1 cellular context compared by ENCODE assay signal in the genomic region with DNA sequence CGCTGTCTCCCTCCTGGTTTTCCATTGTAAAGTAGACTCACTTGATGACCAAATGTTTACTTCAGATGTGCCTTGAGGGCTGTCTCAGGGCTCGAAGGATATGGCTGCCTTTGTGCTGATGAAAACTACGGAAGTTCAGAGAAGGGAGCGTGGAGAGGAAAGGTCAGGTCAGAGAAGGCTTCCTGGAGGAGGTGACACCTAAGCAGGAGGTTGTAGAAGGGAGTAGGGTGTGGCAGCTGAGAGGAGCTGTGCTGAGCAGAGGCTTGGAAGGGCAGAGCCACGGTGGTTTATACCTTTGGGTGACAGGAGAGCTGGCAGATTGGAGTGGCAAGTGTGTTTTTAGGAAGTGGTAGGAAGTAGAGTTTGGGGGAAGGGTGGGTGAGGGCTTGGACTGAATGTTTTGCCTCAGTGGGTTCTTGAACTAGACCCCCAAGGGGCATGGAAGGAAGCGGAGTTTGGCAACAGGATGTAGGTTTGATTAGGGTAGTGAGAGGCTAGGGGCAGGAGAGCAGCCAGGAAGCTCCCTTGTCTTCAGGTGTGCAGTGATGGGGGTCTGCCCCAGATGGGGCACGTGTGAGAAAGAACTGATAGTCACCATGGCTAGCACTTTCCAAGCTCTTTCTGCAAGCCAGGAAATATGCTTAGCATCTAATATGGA.
TF ChIP-seq lines count a peak whose summit lies in the region.

No MANE protein-coding gene starts in this region.

TF ChIP-seq in WTC11, 78 proteins besides CTCF, POLR2A, EP300 and RAD21 (continued from another document):
- TF ChIP-seq, protein P1, sequence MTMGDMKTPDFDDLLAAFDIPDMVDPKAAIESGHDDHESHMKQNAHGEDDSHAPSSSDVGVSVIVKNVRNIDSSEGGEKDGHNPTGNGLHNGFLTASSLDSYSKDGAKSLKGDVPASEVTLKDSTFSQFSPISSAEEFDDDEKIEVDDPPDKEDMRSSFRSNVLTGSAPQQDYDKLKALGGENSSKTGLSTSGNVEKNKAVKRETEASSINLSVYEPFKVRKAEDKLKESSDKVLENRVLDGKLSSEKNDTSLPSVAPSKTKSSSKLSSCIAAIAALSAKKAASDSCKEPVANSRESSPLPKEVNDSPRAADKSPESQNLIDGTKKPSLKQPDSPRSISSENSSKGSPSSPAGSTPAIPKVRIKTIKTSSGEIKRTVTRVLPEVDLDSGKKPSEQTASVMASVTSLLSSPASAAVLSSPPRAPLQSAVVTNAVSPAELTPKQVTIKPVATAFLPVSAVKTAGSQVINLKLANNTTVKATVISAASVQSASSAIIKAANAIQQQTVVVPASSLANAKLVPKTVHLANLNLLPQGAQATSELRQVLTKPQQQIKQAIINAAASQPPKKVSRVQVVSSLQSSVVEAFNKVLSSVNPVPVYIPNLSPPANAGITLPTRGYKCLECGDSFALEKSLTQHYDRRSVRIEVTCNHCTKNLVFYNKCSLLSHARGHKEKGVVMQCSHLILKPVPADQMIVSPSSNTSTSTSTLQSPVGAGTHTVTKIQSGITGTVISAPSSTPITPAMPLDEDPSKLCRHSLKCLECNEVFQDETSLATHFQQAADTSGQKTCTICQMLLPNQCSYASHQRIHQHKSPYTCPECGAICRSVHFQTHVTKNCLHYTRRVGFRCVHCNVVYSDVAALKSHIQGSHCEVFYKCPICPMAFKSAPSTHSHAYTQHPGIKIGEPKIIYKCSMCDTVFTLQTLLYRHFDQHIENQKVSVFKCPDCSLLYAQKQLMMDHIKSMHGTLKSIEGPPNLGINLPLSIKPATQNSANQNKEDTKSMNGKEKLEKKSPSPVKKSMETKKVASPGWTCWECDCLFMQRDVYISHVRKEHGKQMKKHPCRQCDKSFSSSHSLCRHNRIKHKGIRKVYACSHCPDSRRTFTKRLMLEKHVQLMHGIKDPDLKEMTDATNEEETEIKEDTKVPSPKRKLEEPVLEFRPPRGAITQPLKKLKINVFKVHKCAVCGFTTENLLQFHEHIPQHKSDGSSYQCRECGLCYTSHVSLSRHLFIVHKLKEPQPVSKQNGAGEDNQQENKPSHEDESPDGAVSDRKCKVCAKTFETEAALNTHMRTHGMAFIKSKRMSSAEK (CRISPR knock-in tag; IDR thresholded peaks at IDR 0.05; ENCODE audit: borderline replicate concordance), result no peak
- TF ChIP-seq, protein P2, sequence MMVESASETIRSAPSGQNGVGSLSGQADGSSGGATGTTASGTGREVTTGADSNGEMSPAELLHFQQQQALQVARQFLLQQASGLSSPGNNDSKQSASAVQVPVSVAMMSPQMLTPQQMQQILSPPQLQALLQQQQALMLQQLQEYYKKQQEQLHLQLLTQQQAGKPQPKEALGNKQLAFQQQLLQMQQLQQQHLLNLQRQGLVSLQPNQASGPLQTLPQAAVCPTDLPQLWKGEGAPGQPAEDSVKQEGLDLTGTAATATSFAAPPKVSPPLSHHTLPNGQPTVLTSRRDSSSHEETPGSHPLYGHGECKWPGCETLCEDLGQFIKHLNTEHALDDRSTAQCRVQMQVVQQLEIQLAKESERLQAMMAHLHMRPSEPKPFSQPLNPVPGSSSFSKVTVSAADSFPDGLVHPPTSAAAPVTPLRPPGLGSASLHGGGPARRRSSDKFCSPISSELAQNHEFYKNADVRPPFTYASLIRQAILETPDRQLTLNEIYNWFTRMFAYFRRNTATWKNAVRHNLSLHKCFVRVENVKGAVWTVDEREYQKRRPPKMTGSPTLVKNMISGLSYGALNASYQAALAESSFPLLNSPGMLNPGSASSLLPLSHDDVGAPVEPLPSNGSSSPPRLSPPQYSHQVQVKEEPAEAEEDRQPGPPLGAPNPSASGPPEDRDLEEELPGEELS (CRISPR knock-in tag; IDR thresholded peaks at IDR 0.05), result no peak
- TF ChIP-seq, protein P3, sequence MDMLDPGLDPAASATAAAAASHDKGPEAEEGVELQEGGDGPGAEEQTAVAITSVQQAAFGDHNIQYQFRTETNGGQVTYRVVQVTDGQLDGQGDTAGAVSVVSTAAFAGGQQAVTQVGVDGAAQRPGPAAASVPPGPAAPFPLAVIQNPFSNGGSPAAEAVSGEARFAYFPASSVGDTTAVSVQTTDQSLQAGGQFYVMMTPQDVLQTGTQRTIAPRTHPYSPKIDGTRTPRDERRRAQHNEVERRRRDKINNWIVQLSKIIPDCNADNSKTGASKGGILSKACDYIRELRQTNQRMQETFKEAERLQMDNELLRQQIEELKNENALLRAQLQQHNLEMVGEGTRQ (CRISPR knock-in tag; IDR thresholded peaks at IDR 0.05), result no peak
- TF ChIP-seq, protein P4, sequence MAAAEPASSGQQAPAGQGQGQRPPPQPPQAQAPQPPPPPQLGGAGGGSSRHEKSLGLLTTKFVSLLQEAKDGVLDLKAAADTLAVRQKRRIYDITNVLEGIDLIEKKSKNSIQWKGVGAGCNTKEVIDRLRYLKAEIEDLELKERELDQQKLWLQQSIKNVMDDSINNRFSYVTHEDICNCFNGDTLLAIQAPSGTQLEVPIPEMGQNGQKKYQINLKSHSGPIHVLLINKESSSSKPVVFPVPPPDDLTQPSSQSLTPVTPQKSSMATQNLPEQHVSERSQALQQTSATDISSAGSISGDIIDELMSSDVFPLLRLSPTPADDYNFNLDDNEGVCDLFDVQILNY (CRISPR knock-in tag; IDR thresholded peaks at IDR 0.05), result no peak
- TF ChIP-seq, protein P5, sequence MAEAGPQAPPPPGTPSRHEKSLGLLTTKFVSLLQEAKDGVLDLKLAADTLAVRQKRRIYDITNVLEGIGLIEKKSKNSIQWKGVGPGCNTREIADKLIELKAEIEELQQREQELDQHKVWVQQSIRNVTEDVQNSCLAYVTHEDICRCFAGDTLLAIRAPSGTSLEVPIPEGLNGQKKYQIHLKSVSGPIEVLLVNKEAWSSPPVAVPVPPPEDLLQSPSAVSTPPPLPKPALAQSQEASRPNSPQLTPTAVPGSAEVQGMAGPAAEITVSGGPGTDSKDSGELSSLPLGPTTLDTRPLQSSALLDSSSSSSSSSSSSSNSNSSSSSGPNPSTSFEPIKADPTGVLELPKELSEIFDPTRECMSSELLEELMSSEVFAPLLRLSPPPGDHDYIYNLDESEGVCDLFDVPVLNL (CRISPR knock-in tag; IDR thresholded peaks at IDR 0.05; ENCODE audit: borderline replicate concordance, low read depth), result no peak
- TF ChIP-seq NR3C1 (CRISPR knock-in tag; conservative IDR thresholded peaks at IDR 0.05; ENCODE audit: low read depth) (no peak), SOX15 (CRISPR knock-in tag; IDR thresholded peaks at IDR 0.05) (no peak), RORB (CRISPR knock-in tag; IDR thresholded peaks at IDR 0.05) (no peak)
- TF ChIP-seq, protein P6, sequence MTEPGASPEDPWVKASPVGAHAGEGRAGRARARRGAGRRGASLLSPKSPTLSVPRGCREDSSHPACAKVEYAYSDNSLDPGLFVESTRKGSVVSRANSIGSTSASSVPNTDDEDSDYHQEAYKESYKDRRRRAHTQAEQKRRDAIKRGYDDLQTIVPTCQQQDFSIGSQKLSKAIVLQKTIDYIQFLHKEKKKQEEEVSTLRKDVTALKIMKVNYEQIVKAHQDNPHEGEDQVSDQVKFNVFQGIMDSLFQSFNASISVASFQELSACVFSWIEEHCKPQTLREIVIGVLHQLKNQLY (CRISPR knock-in tag; IDR thresholded peaks at IDR 0.05), result no peak
- TF ChIP-seq, protein P7, sequence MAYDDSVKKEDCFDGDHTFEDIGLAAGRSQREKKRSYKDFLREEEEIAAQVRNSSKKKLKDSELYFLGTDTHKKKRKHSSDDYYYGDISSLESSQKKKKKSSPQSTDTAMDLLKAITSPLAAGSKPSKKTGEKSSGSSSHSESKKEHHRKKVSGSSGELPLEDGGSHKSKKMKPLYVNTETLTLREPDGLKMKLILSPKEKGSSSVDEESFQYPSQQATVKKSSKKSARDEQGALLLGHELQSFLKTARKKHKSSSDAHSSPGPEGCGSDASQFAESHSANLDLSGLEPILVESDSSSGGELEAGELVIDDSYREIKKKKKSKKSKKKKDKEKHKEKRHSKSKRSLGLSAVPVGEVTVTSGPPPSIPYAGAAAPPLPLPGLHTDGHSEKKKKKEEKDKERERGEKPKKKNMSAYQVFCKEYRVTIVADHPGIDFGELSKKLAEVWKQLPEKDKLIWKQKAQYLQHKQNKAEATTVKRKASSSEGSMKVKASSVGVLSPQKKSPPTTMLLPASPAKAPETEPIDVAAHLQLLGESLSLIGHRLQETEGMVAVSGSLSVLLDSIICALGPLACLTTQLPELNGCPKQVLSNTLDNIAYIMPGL (CRISPR knock-in tag; IDR thresholded peaks at IDR 0.05), result no peak
